In genomic region chr11:57764527-57764926, GRCh38 we compare ENCODE assay signal across 10 cellular contexts. TPM values are rescaled to one million over a fixed set of nuclear protein-coding genes. Genes with fewer than 3 reads are reported as not detected.
A peak's percentile ranks its signal among the peaks of the same experiment; 100 is the strongest.
DNase-seq lines count a peak whose midpoint lies in the region; ATAC-seq and TF ChIP-seq lines count a peak whose summit lies in the region.
"Had no signal": no experiment of that assay in that cellular context is flagged by ENCODE, and none has a peak within 500 bp of the region (broad histone marks: within the 10 kb centered on the region; RNA-seq: fewer than 3 reads in every experiment).

No MANE protein-coding gene starts in this region.

- H3K14ac ChIP-seq in IMR-90 (replicated peaks; ENCODE audit: low read depth, low read length): peak overlapping the region; percentile 16; the same call in 1 of the 2 replicates

- H3K56ac ChIP-seq in IMR-90 (ENCODE audit: extremely low read depth, insufficient read depth, low read length): no peak overlapping the region

- dilution Hi-C loops in IMR-90 (cut with HindIII; ENCODE audit: low sequenced_read_pairs, unreplicated experiment): no loop called here

- H2AK5ac ChIP-seq in IMR-90 (ENCODE audit: low read depth, low read length): no peak overlapping the region

- H3K18ac ChIP-seq in IMR-90 (ENCODE audit: low read depth, low read length): peak overlapping the region; percentile 42; the same call in 1 of the 2 replicates

- 0 out of 2 replicates have a peak, but pooled peaks cover 6% of the 10 kb centered on the region for H3K9me1 ChIP-seq in IMR-90 (ENCODE audit: insufficient read depth, low read length)

- no peak overlapping the region for H2BK15ac ChIP-seq in IMR-90 (ENCODE audit: low read depth, low read length)

- TF ChIP-seq CTCF in IMR-90 (conservative IDR thresholded peaks at IDR 0.05; ENCODE audit: low read depth, low read length): no peak
- no peak for TF ChIP-seq CTCF in colonic mucosa (IDR thresholded peaks at IDR 0.05)
- no peak for TF ChIP-seq CTCF in lower lobe of right lung (IDR thresholded peaks at IDR 0.05)
- no peak for TF ChIP-seq CTCF in natural killer cell (IDR thresholded peaks at IDR 0.05)

- H2BK20ac ChIP-seq in IMR-90 (ENCODE audit: low read depth, low read length): no peak overlapping the region

- H3K4me1 ChIP-seq in IMR-90 (ENCODE audit: control insufficient read depth, insufficient read depth, low read length) (peaks cover 8% of the 10 kb centered on the region), colonic mucosa (peaks cover 13% of the 10 kb centered on the region), lower lobe of right lung (peaks cover 60% of the 10 kb centered on the region)

- DNase-seq in IMR-90: no peak
- no peak for DNase-seq in colonic mucosa
- no peak for DNase-seq in lower lobe of right lung
- no peak for DNase-seq in substantia nigra (lab: John Stamatoyannopoulos, UW)
- no peak for DNase-seq in natural killer cell
- DNase-seq: activated CD8-positive, alpha-beta memory T cell treated with anti-CD3 and anti-CD28 coated beads for 24 hours; effector memory CD4-positive, alpha-beta T cell had no signal

- H3K36me3 ChIP-seq in IMR-90 (ENCODE audit: control insufficient read depth, insufficient read depth, low read length): peaks cover 6% of the 10 kb centered on the region
- H3K36me3 ChIP-seq in colonic mucosa: no peaks in the 10 kb centered on the region
- no peaks in the 10 kb centered on the region for H3K36me3 ChIP-seq in lower lobe of right lung

- H4K20me1 ChIP-seq in IMR-90 (ENCODE audit: insufficient read depth, low read length): peaks cover 60% of the 10 kb centered on the region

- H3K79me1 ChIP-seq in IMR-90 (ENCODE audit: low read depth in 1 of 2, low read length in 2 of 2): peaks cover 0 to 35% of the 10 kb centered on the region in 2 experiments; a peak in 2 of 4 replicates

- no peak overlapping the region for H3K4me3 Mint-ChIP-seq in natural killer cell

- no peak overlapping the region for H4K91ac ChIP-seq in IMR-90 (ENCODE audit: insufficient read depth, low read depth, low read length)

- H2BK5ac ChIP-seq in IMR-90 (ENCODE audit: low read depth, low read length, poor library complexity, severe bottlenecking): peak overlapping the region; percentile 39

- no peak overlapping the region for H2BK120ac ChIP-seq in IMR-90 (ENCODE audit: low read depth, low read length)

- no peak overlapping the region for H4K8ac ChIP-seq in IMR-90 (ENCODE audit: low read depth in 2 of 2, low read length in 2 of 2)

- peak overlapping the region; percentile 99 for H3K4me2 ChIP-seq in IMR-90 (ENCODE audit: low read depth, low read length)

- WGBS in IMR-90 (ENCODE audit: extremely low coverage in 2 of 2, insufficient read length in 1 of 2), 2 experiments: no CpG with 5 or more reads among the region's 2 CpGs

- H3K27me3 ChIP-seq in IMR-90 (ENCODE audit: control insufficient read depth, insufficient read depth, low read length): no peaks in the 10 kb centered on the region
- H3K27me3 ChIP-seq in colonic mucosa: no peaks in the 10 kb centered on the region
- H3K27me3 ChIP-seq in lower lobe of right lung (ENCODE audit: low read depth): no peaks in the 10 kb centered on the region

- H3K4me3 ChIP-seq in IMR-90 (ENCODE audit: insufficient read depth, low read depth, low read length): peak overlapping the region; percentile 99
- H3K4me3 ChIP-seq in colonic mucosa: peak overlapping the region; percentile 46
- H3K4me3 ChIP-seq in lower lobe of right lung: peak overlapping the region; percentile 63

- no peak overlapping the region for H2AFZ ChIP-seq in IMR-90 (replicated peaks; ENCODE audit: low read length, poor library complexity)

- H3K9me3 Mint-ChIP-seq in natural killer cell: no peaks in the 10 kb centered on the region

- H3K4ac ChIP-seq in IMR-90 (ENCODE audit: low read depth, low read length): 0 out of 2 replicates have a peak overlapping the region, but pooled peaks have one; percentile 34

- peaks cover 5 to 11% of the 10 kb centered on the region in 2 donors for H3K4me1 Mint-ChIP-seq in natural killer cell

- H3K27me3 Mint-ChIP-seq in natural killer cell (ENCODE audit: low read depth in 2 of 2): peaks cover 8 to 18% of the 10 kb centered on the region in 2 donors

- ATAC-seq in IMR-90 (ENCODE audit: low read depth) (no peak), lower lobe of right lung (no peak), natural killer cell (no peak), GM18517 (IDR thresholded peaks at IDR 0.05; ENCODE audit: unreplicated experiment) (no peak), GM21381 (IDR thresholded peaks at IDR 0.05; ENCODE audit: unreplicated experiment) (no peak), HG02938 (IDR thresholded peaks at IDR 0.05; ENCODE audit: unreplicated experiment) (no peak)

- no peak for TF ChIP-seq POLR2A in IMR-90 (IDR thresholded peaks at IDR 0.05; ENCODE audit: low read depth, low read length)

- CTCF ChIA-PET in IMR-90 (lab: Yijun Ruan, JAX): interaction anchor here (1.5 to 2.0 kb wide), 2 partner anchors 14 to 36 kb away, joined by 5 to 8 read pairs; no protein-coding TSS in a partner anchor

- H3K27ac Mint-ChIP-seq in natural killer cell: no peak overlapping the region

- H3K9ac ChIP-seq in IMR-90 (ENCODE audit: low read depth, low read length) (peak overlapping the region; percentile 100), colonic mucosa (ENCODE audit: low read depth in 2 of 2, low read length in 2 of 2) (peak overlapping the region in 1 of 2 donors; percentile 86)

- peak overlapping the region; percentile 61 for H4K5ac ChIP-seq in IMR-90 (ENCODE audit: low read depth, low read length)

- in situ Hi-C loops in IMR-90 (cut with MboI; ENCODE audit: low sequenced_read_pairs): no loop called here

- intact Hi-C loops in IMR-90 (cut with micrococcal nuclease): loop anchor here (5.0 kb wide), 3 partner anchors 293 to 748 kb away; no protein-coding TSS in a partner anchor
- intact Hi-C loops in colonic mucosa (cut with DNase I): loop anchor here (5.0 kb wide), 1 partner anchor 33 kb away; no protein-coding TSS in a partner anchor
- intact Hi-C loops in lower lobe of right lung (cut with DNase I): loop anchor here (5.0 kb wide), 1 partner anchor 38 kb away; no protein-coding TSS in a partner anchor
- intact Hi-C loops in natural killer cell (cut with micrococcal nuclease): no loop called here

- H3K27ac ChIP-seq in IMR-90 (ENCODE audit: insufficient read depth, low read length) (peak overlapping the region; percentile 42; the same call in 1 of the 2 replicates), colonic mucosa (peak overlapping the region; percentile 89), lower lobe of right lung (peak overlapping the region; percentile 7), substantia nigra (ENCODE audit: low read depth, low read length, poor library complexity, severe bottlenecking) (peak overlapping the region; percentile 5)

- no peaks in the 10 kb centered on the region for H3K36me3 Mint-ChIP-seq in natural killer cell

- TF ChIP-seq RAD21 in IMR-90 (IDR thresholded peaks at IDR 0.05; ENCODE audit: low read length): no peak

- H3K23ac ChIP-seq in IMR-90 (ENCODE audit: low read depth, low read length): no peak overlapping the region

- no TSS peak for BruUV-seq in IMR-90 (replicated peaks; lab: Mats Ljungman, UMichigan)

- no peaks in the 10 kb centered on the region for H3K9me3 ChIP-seq in IMR-90 (ENCODE audit: control insufficient read depth, insufficient read depth, low read length)
- H3K9me3 ChIP-seq in colonic mucosa: no peaks in the 10 kb centered on the region
- H3K9me3 ChIP-seq in lower lobe of right lung: no peaks in the 10 kb centered on the region

- POLR2A ChIA-PET in IMR-90 (lab: Charles Lee; ENCODE audit: unreplicated experiment): interaction anchor here (0.6 to 1.4 kb wide), 6 partner anchors 14 to 552 kb away, joined by 3 to 7 read pairs (median 6); no protein-coding TSS in a partner anchor

- H2AK9ac ChIP-seq in IMR-90 (replicated peaks; ENCODE audit: low read depth, low read length, poor library complexity): no peak overlapping the region

TF ChIP-seq in IMR-90, 13 proteins besides CTCF, POLR2A, EP300 and RAD21 (continues in another document):
- no peak for TF ChIP-seq SMC3 (IDR thresholded peaks at IDR 0.05; ENCODE audit: low read depth, low read length)
- TF ChIP-seq BHLHE40 (IDR thresholded peaks at IDR 0.05; ENCODE audit: low read depth, low read length): no peak

RNA-seq across cellular contexts. Expression of gene CTNND1, which starts 2.9 kb away (rescaled TPM):
- 193 and 229 TPM in 2 replicates for total RNA-seq in IMR-90 (2012; rRNA removed)
- polyA plus RNA-seq in IMR-90 (2012; rRNA removed): 80.5 and 88.5 TPM in 2 replicates
- polyA plus RNA-seq in IMR-90 (2012; cell fraction: cytosol; rRNA removed): 42.5 and 47.0 TPM in 2 replicates
- polyA plus RNA-seq in IMR-90 (2012; cell fraction: nucleus; rRNA removed; ENCODE audit: low replicate concordance): 75.5 and 127 TPM in 2 replicates
- total RNA-seq in colonic mucosa: 100 to 1,000 TPM; 375 to 416 TPM
- total RNA-seq in lower lobe of right lung: 226 TPM
- 10 to 100 TPM; 17.1 to 17.7 (median 17.3) TPM for total RNA-seq in natural killer cell

RNA-seq across cellular contexts. Expression of gene BTBD18, which starts 12.9 kb away (rescaled TPM):
- total RNA-seq in IMR-90 (2012; rRNA removed): not detected in 2 replicates
- polyA plus RNA-seq in IMR-90 (2012; rRNA removed): not detected in 2 replicates
- not detected in 2 replicates for polyA plus RNA-seq in IMR-90 (2012; cell fraction: cytosol; rRNA removed)
- polyA plus RNA-seq in IMR-90 (2012; cell fraction: nucleus; rRNA removed; ENCODE audit: low replicate concordance): not detected in 2 replicates
- total RNA-seq in colonic mucosa: not detected
- total RNA-seq in lower lobe of right lung: not detected
- total RNA-seq in natural killer cell: not detected

RNA-seq across cellular contexts. Expression of gene SELENOH, which starts 23.2 kb away (rescaled TPM):
- total RNA-seq in IMR-90 (2012; rRNA removed) (40.3 and 48.9 TPM in 2 replicates), colonic mucosa (100 to 1,000 TPM in 1 of 2 donors, 10 to 100 TPM in 1; 86.9 to 140 TPM), lower lobe of right lung (118 TPM), natural killer cell (10 to 100 TPM; 55.3 to 83.3 (median 61.0) TPM)
- 107 and 137 TPM in 2 replicates for polyA plus RNA-seq in IMR-90 (2012; rRNA removed)
- 241 and 354 TPM in 2 replicates for polyA plus RNA-seq in IMR-90 (2012; cell fraction: cytosol; rRNA removed)
- polyA plus RNA-seq in IMR-90 (2012; cell fraction: nucleus; rRNA removed; ENCODE audit: low replicate concordance): 109 and 132 TPM in 2 replicates

RNA-seq across cellular contexts. Expression of gene TMX2, which starts 52.1 kb away (rescaled TPM):
- 72.5 and 103 TPM in 2 replicates for total RNA-seq in IMR-90 (2012; rRNA removed)
- 60.3 and 70.4 TPM in 2 replicates for polyA plus RNA-seq in IMR-90 (2012; rRNA removed)
- polyA plus RNA-seq in IMR-90 (2012; cell fraction: cytosol; rRNA removed): 30.0 and 40.5 TPM in 2 replicates
- 21.5 and 73.6 TPM in 2 replicates for polyA plus RNA-seq in IMR-90 (2012; cell fraction: nucleus; rRNA removed; ENCODE audit: low replicate concordance)
- 100 to 1,000 TPM in 1 of 2 donors, 10 to 100 TPM in 1; 92.1 to 145 TPM for total RNA-seq in colonic mucosa
- 64.2 TPM for total RNA-seq in lower lobe of right lung
- 10 to 100 TPM; 43.6 to 70.4 (median 45.7) TPM for total RNA-seq in natural killer cell

RNA-seq across cellular contexts. Expression of gene MED19, which starts 52.5 kb away (rescaled TPM):
- total RNA-seq in IMR-90 (2012; rRNA removed): 14.0 and 14.7 TPM in 2 replicates
- polyA plus RNA-seq in IMR-90 (2012; rRNA removed): 35.0 and 40.9 TPM in 2 replicates
- polyA plus RNA-seq in IMR-90 (2012; cell fraction: cytosol; rRNA removed): 15.1 and 21.6 TPM in 2 replicates
- polyA plus RNA-seq in IMR-90 (2012; cell fraction: nucleus; rRNA removed; ENCODE audit: low replicate concordance): 14.5 and 21.7 TPM in 2 replicates
- total RNA-seq in colonic mucosa: 10 to 100 TPM; 10.6 to 14.0 TPM
- total RNA-seq in lower lobe of right lung: 12.0 TPM
- total RNA-seq in natural killer cell: 10 to 100 TPM; 11.0 to 15.1 (median 13.3) TPM

Comparison
In these comparisons a context has a peak if more than half of its experiments do, and no peak if none do; other contexts are left out.
1. H3K27ac ChIP-seq: peak in every context shown above with its lines; median percentile 89 in colonic mucosa; 42 in IMR-90; 7 in lower lobe of right lung; 5 in substantia nigra.
2. H3K4me3 ChIP-seq: peak in every context shown above with its lines; median percentile 99 in IMR-90; 63 in lower lobe of right lung; 46 in colonic mucosa.
3. RNA of gene CTNND1, which starts 2.9 kb away (total RNA-seq): 375 to 416 TPM in colonic mucosa, 193 to 229 TPM in IMR-90 and 226 TPM in lower lobe of right lung (single experiment); 17.1 to 17.7 TPM in natural killer cell; every median in the first group is over 10 times any median in the second.